Comparison of ENCODE assay signal across 1 cellular context in the genomic region with DNA sequence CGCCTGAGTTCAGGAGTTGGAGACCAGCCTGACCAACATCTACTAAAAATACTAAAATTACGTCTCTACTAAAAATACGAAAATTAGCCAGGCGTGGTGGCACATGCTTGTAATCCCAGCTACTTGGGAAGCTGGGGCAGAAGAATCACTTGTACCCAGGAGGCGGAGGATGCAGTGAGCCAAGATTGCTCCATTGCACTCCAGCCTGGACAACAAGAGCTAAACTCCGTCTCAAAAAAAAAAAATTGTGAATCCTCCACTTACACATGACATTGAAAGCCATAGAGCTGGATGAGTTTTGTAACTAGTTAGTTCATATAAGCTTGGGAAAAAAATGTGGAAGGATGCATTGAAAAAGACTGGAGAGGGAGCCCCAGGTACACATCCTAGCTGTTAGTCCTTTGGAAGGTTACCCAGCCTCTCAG.
TF ChIP-seq lines count a peak whose summit lies in the region.

No MANE protein-coding gene starts in this region.

TF ChIP-seq in HCT116, 20 proteins besides CTCF, POLR2A, EP300 and RAD21 (continued from another document):
- TF ChIP-seq, protein P1, sequence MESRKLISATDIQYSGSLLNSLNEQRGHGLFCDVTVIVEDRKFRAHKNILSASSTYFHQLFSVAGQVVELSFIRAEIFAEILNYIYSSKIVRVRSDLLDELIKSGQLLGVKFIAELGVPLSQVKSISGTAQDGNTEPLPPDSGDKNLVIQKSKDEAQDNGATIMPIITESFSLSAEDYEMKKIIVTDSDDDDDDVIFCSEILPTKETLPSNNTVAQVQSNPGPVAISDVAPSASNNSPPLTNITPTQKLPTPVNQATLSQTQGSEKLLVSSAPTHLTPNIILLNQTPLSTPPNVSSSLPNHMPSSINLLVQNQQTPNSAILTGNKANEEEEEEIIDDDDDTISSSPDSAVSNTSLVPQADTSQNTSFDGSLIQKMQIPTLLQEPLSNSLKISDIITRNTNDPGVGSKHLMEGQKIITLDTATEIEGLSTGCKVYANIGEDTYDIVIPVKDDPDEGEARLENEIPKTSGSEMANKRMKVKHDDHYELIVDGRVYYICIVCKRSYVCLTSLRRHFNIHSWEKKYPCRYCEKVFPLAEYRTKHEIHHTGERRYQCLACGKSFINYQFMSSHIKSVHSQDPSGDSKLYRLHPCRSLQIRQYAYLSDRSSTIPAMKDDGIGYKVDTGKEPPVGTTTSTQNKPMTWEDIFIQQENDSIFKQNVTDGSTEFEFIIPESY (IDR thresholded peaks at IDR 0.05; ENCODE audit: extremely low read depth, insufficient replicate concordance, low read length), result no peak
- TF ChIP-seq EZH2phosphoT487 (IDR thresholded peaks at IDR 0.05; ENCODE audit: borderline replicate concordance), result no peak
- TF ChIP-seq, protein P2, sequence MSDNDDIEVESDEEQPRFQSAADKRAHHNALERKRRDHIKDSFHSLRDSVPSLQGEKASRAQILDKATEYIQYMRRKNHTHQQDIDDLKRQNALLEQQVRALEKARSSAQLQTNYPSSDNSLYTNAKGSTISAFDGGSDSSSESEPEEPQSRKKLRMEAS (IDR thresholded peaks at IDR 0.05), result no peak
- TF ChIP-seq, protein P3, sequence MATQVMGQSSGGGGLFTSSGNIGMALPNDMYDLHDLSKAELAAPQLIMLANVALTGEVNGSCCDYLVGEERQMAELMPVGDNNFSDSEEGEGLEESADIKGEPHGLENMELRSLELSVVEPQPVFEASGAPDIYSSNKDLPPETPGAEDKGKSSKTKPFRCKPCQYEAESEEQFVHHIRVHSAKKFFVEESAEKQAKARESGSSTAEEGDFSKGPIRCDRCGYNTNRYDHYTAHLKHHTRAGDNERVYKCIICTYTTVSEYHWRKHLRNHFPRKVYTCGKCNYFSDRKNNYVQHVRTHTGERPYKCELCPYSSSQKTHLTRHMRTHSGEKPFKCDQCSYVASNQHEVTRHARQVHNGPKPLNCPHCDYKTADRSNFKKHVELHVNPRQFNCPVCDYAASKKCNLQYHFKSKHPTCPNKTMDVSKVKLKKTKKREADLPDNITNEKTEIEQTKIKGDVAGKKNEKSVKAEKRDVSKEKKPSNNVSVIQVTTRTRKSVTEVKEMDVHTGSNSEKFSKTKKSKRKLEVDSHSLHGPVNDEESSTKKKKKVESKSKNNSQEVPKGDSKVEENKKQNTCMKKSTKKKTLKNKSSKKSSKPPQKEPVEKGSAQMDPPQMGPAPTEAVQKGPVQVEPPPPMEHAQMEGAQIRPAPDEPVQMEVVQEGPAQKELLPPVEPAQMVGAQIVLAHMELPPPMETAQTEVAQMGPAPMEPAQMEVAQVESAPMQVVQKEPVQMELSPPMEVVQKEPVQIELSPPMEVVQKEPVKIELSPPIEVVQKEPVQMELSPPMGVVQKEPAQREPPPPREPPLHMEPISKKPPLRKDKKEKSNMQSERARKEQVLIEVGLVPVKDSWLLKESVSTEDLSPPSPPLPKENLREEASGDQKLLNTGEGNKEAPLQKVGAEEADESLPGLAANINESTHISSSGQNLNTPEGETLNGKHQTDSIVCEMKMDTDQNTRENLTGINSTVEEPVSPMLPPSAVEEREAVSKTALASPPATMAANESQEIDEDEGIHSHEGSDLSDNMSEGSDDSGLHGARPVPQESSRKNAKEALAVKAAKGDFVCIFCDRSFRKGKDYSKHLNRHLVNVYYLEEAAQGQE (IDR thresholded peaks at IDR 0.05; ENCODE audit: low read depth), result no peak
- no peak for TF ChIP-seq SP1 (IDR thresholded peaks at IDR 0.05; ENCODE audit: low read depth)
- TF ChIP-seq YY1 (IDR thresholded peaks at IDR 0.05; ENCODE audit: extremely low read depth, insufficient replicate concordance, low read depth, low read length), result no peak
- TF ChIP-seq ZNF274 (IDR thresholded peaks at IDR 0.05; ENCODE audit: low read depth, low read length), result no peak
- TF ChIP-seq ELF1 (IDR thresholded peaks at IDR 0.05; ENCODE audit: borderline replicate concordance, low read depth), result no peak
- no peak for TF ChIP-seq SRF (IDR thresholded peaks at IDR 0.05; ENCODE audit: low read depth)
- TF ChIP-seq CEBPB (IDR thresholded peaks at IDR 0.05; ENCODE audit: low read depth), result no peak
- no peak for TF ChIP-seq ZFX (IDR thresholded peaks at IDR 0.05)
- no peak for TF ChIP-seq POLR2AphosphoS5 (IDR thresholded peaks at IDR 0.05; ENCODE audit: low read depth, low read length)
- TF ChIP-seq, protein P4, sequence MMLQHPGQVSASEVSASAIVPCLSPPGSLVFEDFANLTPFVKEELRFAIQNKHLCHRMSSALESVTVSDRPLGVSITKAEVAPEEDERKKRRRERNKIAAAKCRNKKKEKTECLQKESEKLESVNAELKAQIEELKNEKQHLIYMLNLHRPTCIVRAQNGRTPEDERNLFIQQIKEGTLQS (IDR thresholded peaks at IDR 0.05), result no peak
- TF ChIP-seq EGR1 (IDR thresholded peaks at IDR 0.05; ENCODE audit: low read depth), result no peak
- TF ChIP-seq TCF7L2 (IDR thresholded peaks at IDR 0.05; ENCODE audit: borderline replicate concordance, extremely low read depth, insufficient read depth, insufficient read length), result no peak
- TF ChIP-seq CBX3 (IDR thresholded peaks at IDR 0.05; ENCODE audit: low read depth), result no peak
